In genomic region chr1:192522673-192523072, GRCh38 we compare ENCODE assay signal across 24 cellular contexts. TPM values are rescaled to one million over a fixed set of nuclear protein-coding genes. Genes with fewer than 3 reads are reported as not detected.
DNase-seq lines count a peak whose midpoint lies in the region; ATAC-seq, FAIRE-seq and TF ChIP-seq lines count a peak whose summit lies in the region.
"Had no signal": no experiment of that assay in that cellular context is flagged by ENCODE, and none has a peak within 500 bp of the region (broad histone marks: within the 10 kb centered on the region; RNA-seq: fewer than 3 reads in every experiment).

No MANE protein-coding gene starts in this region.

- no peaks in the 10 kb centered on the region for H3K4me1 Mint-ChIP-seq in Calu3 (ENCODE audit: low read depth, unreplicated experiment)

- H3K27ac Mint-ChIP-seq in Calu3 (ENCODE audit: unreplicated experiment), result no peak overlapping the region
- H3K27ac Mint-ChIP-seq: IgD-negative memory B cell had no signal

- H3K9ac ChIP-seq in DND-41 (ENCODE audit: low read depth, low read length), result no peak overlapping the region
- peak overlapping the region; percentile 45 for H3K9ac ChIP-seq in SK-N-SH

- H3K9me2 ChIP-seq in SK-N-SH, result no peaks in the 10 kb centered on the region

- peaks cover 38% of the 10 kb centered on the region for H3F3A ChIP-seq in SK-N-SH (replicated peaks; ENCODE audit: insufficient read depth)

- TF ChIP-seq CTCF in DND-41 (IDR thresholded peaks at IDR 0.05; ENCODE audit: borderline replicate concordance, extremely low read depth, low read length, poor library complexity, severe bottlenecking) (no peak), SK-N-SH (IDR thresholded peaks at IDR 0.05) (no peak), esophagus muscularis mucosa (IDR thresholded peaks at IDR 0.05) (no peak), Calu3 (IDR thresholded peaks at IDR 0.05; ENCODE audit: unreplicated experiment) (no peak)

- H3K4me3 ChIP-seq in DND-41 (ENCODE audit: low read depth in 1 of 2, low read length in 2 of 2), result no peak overlapping the region
- no peak overlapping the region for H3K4me3 ChIP-seq in SK-N-SH (ENCODE audit: low read depth in 2 of 2, low read length in 1 of 2)
- H3K4me3 ChIP-seq in esophagus muscularis mucosa, result no peak overlapping the region
- H3K4me3 ChIP-seq: Peyer's patch, SJSA1 had no signal

- H3K4me3 Mint-ChIP-seq in Calu3 (ENCODE audit: low read depth, unreplicated experiment), result no peak overlapping the region
- H3K4me3 Mint-ChIP-seq: IgD-negative memory B cell had no signal

- TF ChIP-seq POLR2A in H54 (IDR thresholded peaks at IDR 0.05; ENCODE audit: low read depth, low read length) (no peak), esophagus muscularis mucosa (IDR thresholded peaks at IDR 0.05; ENCODE audit: low read depth) (no peak)

- TF ChIP-seq RAD21 in SK-N-SH (IDR thresholded peaks at IDR 0.05; ENCODE audit: low read length), result no peak

- peak; percentile 15 for FAIRE-seq in H54 (lab: Jason Lieb, UNC)

- no peak overlapping the region for H2AFZ ChIP-seq in DND-41 (ENCODE audit: low read depth, low read length)
- H2AFZ ChIP-seq in SK-N-SH (ENCODE audit: low read depth), result peak overlapping the region; percentile 62

- BruUV-seq in Calu3 (replicated peaks; lab: Mats Ljungman, UMichigan), result no TSS peak

- no peaks in the 10 kb centered on the region for H3K9me3 Mint-ChIP-seq in Calu3 (ENCODE audit: low read depth, unreplicated experiment)
- H3K9me3 Mint-ChIP-seq: IgD-negative memory B cell had no signal

- POLR2A ChIA-PET in SK-N-SH (lab: Yijun Ruan, JAX), result no interaction called here

- H3K4me2 ChIP-seq in DND-41 (ENCODE audit: insufficient read depth, low read length), result no peak overlapping the region
- peak overlapping the region; percentile 18; the same call in 1 of the 2 replicates for H3K4me2 ChIP-seq in SK-N-SH

- H3K27me3 ChIP-seq in DND-41 (ENCODE audit: insufficient read depth, low read length, poor library complexity) (no peaks in the 10 kb centered on the region), SK-N-SH (ENCODE audit: insufficient read depth) (no peaks in the 10 kb centered on the region), esophagus muscularis mucosa (no peaks in the 10 kb centered on the region)
- H3K27me3 ChIP-seq: Peyer's patch, SJSA1 had no signal

- CTCF ChIA-PET in SK-N-SH (lab: Yijun Ruan, JAX), result no interaction called here
- CTCF ChIA-PET in Calu3 (lab: Charles Lee), result no interaction called here

- TF ChIP-seq EP300 in SK-N-SH (IDR thresholded peaks at IDR 0.05; ENCODE audit: borderline replicate concordance in 1 of 2, low read depth in 1 of 2, low read length in 1 of 2) (peak in 1 of 2 experiments; percentile 64; a peak in 1 of 4 replicates), esophagus muscularis mucosa (IDR thresholded peaks at IDR 0.05) (no peak)

- ATAC-seq in DND-41 (ENCODE audit: insufficient read depth, low read depth) (no peak), GM21619 (IDR thresholded peaks at IDR 0.05; ENCODE audit: unreplicated experiment) (no peak), GM21390 (IDR thresholded peaks at IDR 0.05; ENCODE audit: unreplicated experiment) (no peak)
- ATAC-seq: Right ventricle myocardium inferior had no signal

- no peaks in the 10 kb centered on the region for H3K36me3 Mint-ChIP-seq in Calu3 (ENCODE audit: insufficient read depth, unreplicated experiment)
- H3K36me3 Mint-ChIP-seq: IgD-negative memory B cell had no signal

- H3K9me3 ChIP-seq in DND-41 (ENCODE audit: insufficient read depth, low read length, severe bottlenecking) (no peaks in the 10 kb centered on the region), SK-N-SH (no peaks in the 10 kb centered on the region), esophagus muscularis mucosa (no peaks in the 10 kb centered on the region)
- H3K9me3 ChIP-seq: Peyer's patch, SJSA1 had no signal

- H3K27ac ChIP-seq in DND-41 (ENCODE audit: low read length) (peak overlapping the region; percentile 82), SK-N-SH (ENCODE audit: low read depth in 2 of 2, low read length in 1 of 2) (peak overlapping the region; percentile 68 to 95; a peak in 3 of 4 replicates), esophagus muscularis mucosa (replicated peaks in 1 of 4) (peak overlapping the region; percentile 60 to 81 (median 70))
- H3K27ac ChIP-seq: C4-2B, Peyer's patch, SJSA1 had no signal

- H3K79me2 ChIP-seq in DND-41 (ENCODE audit: insufficient read depth, low read length), result peaks cover 8% of the 10 kb centered on the region
- H3K79me2 ChIP-seq in SK-N-SH (ENCODE audit: insufficient read depth), result no peaks in the 10 kb centered on the region

- 29% methylated on average over 5 of the region's 5 CpGs for WGBS in SK-N-SH (ENCODE audit: low lambda C conversion rate)
- WGBS in esophagus muscularis mucosa, result 89% methylated on average over 5 of the region's 5 CpGs

- intact Hi-C loops in esophagus muscularis mucosa (cut with DNase I), result no loop called here
- intact Hi-C loops in Calu3 (cut with micrococcal nuclease; ENCODE audit: unreplicated experiment), result no loop called here

- H3K36me3 ChIP-seq in DND-41 (ENCODE audit: insufficient read depth, low read length) (no peaks in the 10 kb centered on the region), SK-N-SH (replicated peaks in 1 of 2; ENCODE audit: control insufficient read depth in 1 of 2, insufficient read depth in 2 of 2, low read length in 1 of 2) (no peaks in the 10 kb centered on the region), esophagus muscularis mucosa (no peaks in the 10 kb centered on the region)
- H3K36me3 ChIP-seq: Peyer's patch, SJSA1 had no signal

- DNase-seq in DND-41, result no peak
- no peak for DNase-seq in H54 (ENCODE audit: insufficient read length, low spot score)
- DNase-seq in SK-N-SH, result no peak
- no peak for DNase-seq in esophagus muscularis mucosa (ENCODE audit: extremely low spot score)
- DNase-seq in activated CD4-positive, alpha-beta T cell treated with anti-CD3 and anti-CD28 coated beads for 4 hours, result no peak
- no peak for DNase-seq in Calu3
- DNase-seq: AML-193, DMS53, H7, NCI-H1105, NCI-H146, NCI-H2029, NCI-H2171, NCI-H446, NCI-H526, Peyer's patch had no signal

- H3K4me1 ChIP-seq in DND-41 (ENCODE audit: insufficient read depth, low read length), result peaks cover 66% of the 10 kb centered on the region
- peaks cover 0 to 34% of the 10 kb centered on the region in 2 experiments; a peak in 3 of 4 replicates for H3K4me1 ChIP-seq in SK-N-SH (ENCODE audit: control insufficient read depth in 1 of 2, insufficient read depth in 2 of 2, low read depth in 1 of 2, low read length in 1 of 2)
- H3K4me1 ChIP-seq in esophagus muscularis mucosa, result peaks cover 9 to 33% (median 26%) of the 10 kb centered on the region in 4 donors
- H3K4me1 ChIP-seq: SJSA1 had no signal

- H3K27me3 Mint-ChIP-seq in Calu3 (ENCODE audit: unreplicated experiment), result no peaks in the 10 kb centered on the region
- H3K27me3 Mint-ChIP-seq: IgD-negative memory B cell had no signal

- H4K20me1 ChIP-seq in DND-41 (ENCODE audit: insufficient read depth, low read length), result no peaks in the 10 kb centered on the region
- H4K20me1 ChIP-seq in SK-N-SH (ENCODE audit: insufficient read depth), result no peaks in the 10 kb centered on the region

TF ChIP-seq in SK-N-SH, 30 proteins besides CTCF, POLR2A, EP300 and RAD21:
- TF ChIP-seq, protein P1, sequence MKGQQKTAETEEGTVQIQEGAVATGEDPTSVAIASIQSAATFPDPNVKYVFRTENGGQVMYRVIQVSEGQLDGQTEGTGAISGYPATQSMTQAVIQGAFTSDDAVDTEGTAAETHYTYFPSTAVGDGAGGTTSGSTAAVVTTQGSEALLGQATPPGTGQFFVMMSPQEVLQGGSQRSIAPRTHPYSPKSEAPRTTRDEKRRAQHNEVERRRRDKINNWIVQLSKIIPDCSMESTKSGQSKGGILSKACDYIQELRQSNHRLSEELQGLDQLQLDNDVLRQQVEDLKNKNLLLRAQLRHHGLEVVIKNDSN (IDR thresholded peaks at IDR 0.05; ENCODE audit: borderline replicate concordance, low read depth), result no peak
- TF ChIP-seq MAX (IDR thresholded peaks at IDR 0.05; ENCODE audit: low read depth), result 0 out of 2 replicates have a peak, but pooled peaks have one; percentile 33
- TF ChIP-seq FOSL2 (IDR thresholded peaks at IDR 0.05; ENCODE audit: borderline replicate concordance, low read depth), result peak; percentile 75
- no peak for TF ChIP-seq MXI1 (IDR thresholded peaks at IDR 0.05; ENCODE audit: low read depth, low read length)
- TF ChIP-seq NRF1 (IDR thresholded peaks at IDR 0.05; ENCODE audit: low read depth, low read length), result no peak
- TF ChIP-seq GABPA (IDR thresholded peaks at IDR 0.05; ENCODE audit: low read depth), result no peak
- peak; percentile 30; the same call in 1 of the 2 replicates for TF ChIP-seq TCF12 (IDR thresholded peaks at IDR 0.05)
- TF ChIP-seq JUND (IDR thresholded peaks at IDR 0.05), result peak; percentile 26; the same call in 1 of the 2 replicates
- no peak for TF ChIP-seq PBX3 (IDR thresholded peaks at IDR 0.05)
TF ChIP-seq in SK-N-SH: peak in this region for 4.

RNA-seq across cellular contexts. Expression of gene RGS1, which starts 52.9 kb away (rescaled TPM):
- polyA plus RNA-seq in SK-N-SH (2012; rRNA removed), result 0.05 and 0.12 TPM in 2 replicates
- 0.07 and 0.18 TPM in 2 replicates for polyA plus RNA-seq in SK-N-SH (2012; cell fraction: cytosol; rRNA removed)
- 0.11 and 0.24 TPM in 2 replicates for polyA plus RNA-seq in SK-N-SH (2012; cell fraction: nucleus; rRNA removed)
- total RNA-seq in esophagus muscularis mucosa (10 to 100 TPM in 3 of 4 donors, 1 to 10 TPM in 1; 6.1 to 27.7 (median 12.5) TPM), Calu3 (2022) (not detected in 2 replicates)
- total RNA-seq: A172, H7, SJSA1 had no signal
- polyA plus RNA-seq: AG04450 had no signal
